Comparison of ENCODE assay signal across 12 cellular contexts in genomic region chr1:160438320-160438918, GRCh38. TPM values are rescaled to one million over a fixed set of nuclear protein-coding genes. Genes with fewer than 3 reads are reported as not detected.
DNase-seq lines count a peak whose midpoint lies in the region; ATAC-seq and TF ChIP-seq lines count a peak whose summit lies in the region.
"Had no signal": no experiment of that assay in that cellular context is flagged by ENCODE, and none has a peak within 500 bp of the region (broad histone marks: within the 10 kb centered on the region; RNA-seq: fewer than 3 reads in every experiment).

No MANE protein-coding gene starts in this region.

- DNase-seq in T-helper 17 cell = no peak
- DNase-seq in lower lobe of right lung = no peak
- DNase-seq in kidney tubule cell (ENCODE audit: low spot score) = no peak
- no peak for DNase-seq in KG1 (lab: John Stamatoyannopoulos, UW)
- DNase-seq: activated CD8-positive, alpha-beta memory T cell treated with anti-CD3 and anti-CD28 coated beads, Interleukin-2, amount 50 U/mL, for 48 hours; dorsolateral prefrontal cortex had no signal

- H3K4me3 ChIP-seq in BLaER1 treated with 17β-estradiol and CSF1 and Interleukin-3, amounts not matched to agents 10 nM and 100 nM = peak overlapping the region; percentile 25 to 57 (median 46); a peak in 16 of 20 replicates
- H3K4me3 ChIP-seq in lower lobe of right lung = peak overlapping the region; percentile 8
- H3K4me3 ChIP-seq: HAP-1, SK-N-MC had no signal

- intact Hi-C loops in lower lobe of right lung (cut with DNase I) = no loop called here

- H3K27me3 ChIP-seq in BLaER1 treated with 17β-estradiol and CSF1 and Interleukin-3, amounts not matched to agents 10 nM and 100 nM = no peaks in the 10 kb centered on the region
- H3K27me3 ChIP-seq in lower lobe of right lung (ENCODE audit: low read depth) = no peaks in the 10 kb centered on the region
- H3K27me3 ChIP-seq: dorsolateral prefrontal cortex had no signal

- ATAC-seq in GM21381 (IDR thresholded peaks at IDR 0.05; ENCODE audit: unreplicated experiment) = peak; percentile 6
- ATAC-seq in T-helper 17 cell = peak; percentile 43
- ATAC-seq in lower lobe of right lung = no peak
- no peak for ATAC-seq in GM21619 (IDR thresholded peaks at IDR 0.05; ENCODE audit: unreplicated experiment)
- no peak for ATAC-seq in GM19023 (IDR thresholded peaks at IDR 0.05; ENCODE audit: unreplicated experiment)

- no peaks in the 10 kb centered on the region for H3K36me3 ChIP-seq in BLaER1 treated with 17β-estradiol and CSF1 and Interleukin-3, amounts not matched to agents 10 nM and 100 nM
- H3K36me3 ChIP-seq in lower lobe of right lung = no peaks in the 10 kb centered on the region
- H3K36me3 ChIP-seq: HAP-1 had no signal

- peak overlapping the region; percentile 74 to 93 (median 86) for H3K4me2 ChIP-seq in BLaER1 treated with 17β-estradiol and CSF1 and Interleukin-3, amounts not matched to agents 10 nM and 100 nM

- TF ChIP-seq CTCF in lower lobe of right lung (IDR thresholded peaks at IDR 0.05) = no peak

- H3K4me3 Mint-ChIP-seq in T-helper 17 cell = peak overlapping the region; percentile 91

- H3K9ac ChIP-seq in BLaER1 treated with 17β-estradiol and CSF1 and Interleukin-3, amounts not matched to agents 10 nM and 100 nM = peak overlapping the region; percentile 33 to 73 (median 65); a peak in 21 of 22 replicates

- H3K9me3 ChIP-seq in BLaER1 treated with 17β-estradiol and CSF1 and Interleukin-3, amounts not matched to agents 10 nM and 100 nM (replicated peaks in 1 of 11) = peaks cover 17 to 28% (median 18%) of the 10 kb centered on the region in 11 experiments; a peak in 21 of 22 replicates
- H3K9me3 ChIP-seq in T-helper 17 cell (ENCODE audit: control insufficient read depth, low read length, poor library complexity, severe bottlenecking) (peaks cover 2% of the 10 kb centered on the region), lower lobe of right lung (no peaks in the 10 kb centered on the region)
- H3K9me3 ChIP-seq: HAP-1 had no signal

- H4K20me1 ChIP-seq in BLaER1 treated with 17β-estradiol and CSF1 and Interleukin-3, amounts not matched to agents 10 nM and 100 nM = no peaks in the 10 kb centered on the region

- no peaks in the 10 kb centered on the region for H3K27me3 Mint-ChIP-seq in T-helper 17 cell

- peaks cover 3% of the 10 kb centered on the region for H3K36me3 Mint-ChIP-seq in T-helper 17 cell (ENCODE audit: low read depth)

- peak overlapping the region; percentile 48 to 77 (median 73); a peak in 20 of 22 replicates for H3K27ac ChIP-seq in BLaER1 treated with 17β-estradiol and CSF1 and Interleukin-3, amounts not matched to agents 10 nM and 100 nM
- peak overlapping the region; percentile 56 for H3K27ac ChIP-seq in lower lobe of right lung
- H3K27ac ChIP-seq: dorsolateral prefrontal cortex, SK-N-MC had no signal

- peak overlapping the region; percentile 99 for H3K27ac Mint-ChIP-seq in T-helper 17 cell

- peaks cover 26% of the 10 kb centered on the region for H3K4me1 Mint-ChIP-seq in T-helper 17 cell

- peaks cover 26 to 43% (median 35%) of the 10 kb centered on the region in 10 experiments for H3K4me1 ChIP-seq in BLaER1 treated with 17β-estradiol and CSF1 and Interleukin-3, amounts not matched to agents 10 nM and 100 nM
- peaks cover 4% of the 10 kb centered on the region for H3K4me1 ChIP-seq in lower lobe of right lung
- H3K4me1 ChIP-seq: HAP-1 had no signal

RNA-seq across cellular contexts. Expression of gene VANGL2, which starts 38.1 kb away (rescaled TPM):
- total RNA-seq in T-helper 17 cell = not detected
- 7.5 TPM for total RNA-seq in lower lobe of right lung

Comparison
In these comparisons a context has a peak if more than half of its experiments do, and no peak if none do; other contexts are left out.
1. ATAC-seq: peak in GM21381 (single experiment) and T-helper 17 cell (single experiment); none in lower lobe of right lung (0 of 2), GM21619 (single experiment) and GM19023 (single experiment).